In genomic region chr6:106628658-106629102, GRCh38 we compare ENCODE assay signal across 8 cellular contexts. TPM values are rescaled to one million over a fixed set of nuclear protein-coding genes. Genes with fewer than 3 reads are reported as not detected.
A peak's percentile ranks its signal among the peaks of the same experiment; 100 is the strongest.
DNase-seq lines count a peak whose midpoint lies in the region; ATAC-seq, FAIRE-seq and TF ChIP-seq lines count a peak whose summit lies in the region.

No MANE protein-coding gene starts in this region.

- no peak overlapping the region for H2BK12ac ChIP-seq in H1 (ENCODE audit: low read depth, low read length)

- H3K36me3 ChIP-seq in Caco-2 (ENCODE audit: control insufficient read depth, insufficient read depth, low read length) (no peaks in the 10 kb centered on the region), NT2/D1 (ENCODE audit: insufficient read depth, insufficient read length, low read length) (peaks cover 2% of the 10 kb centered on the region), H1 (ENCODE audit: control insufficient read depth in 2 of 4, insufficient read depth in 4 of 4, low read length in 3 of 4) (no peaks in the 10 kb centered on the region)

- peak overlapping the region; percentile 82; the same call in 1 of the 2 replicates for H3K27ac ChIP-seq in H1 (ENCODE audit: low read depth, low read length)

- no peak overlapping the region for H3K14ac ChIP-seq in H1 (ENCODE audit: insufficient read length)

- H3K56ac ChIP-seq in H1 (replicated peaks; ENCODE audit: insufficient read length, low read depth, low read length): no peak overlapping the region

- H2BK5ac ChIP-seq in H1 (ENCODE audit: low read depth, low read length): no peak overlapping the region

- CTCF ChIA-PET in Caco-2 (lab: Charles Lee): no interaction called here
- CTCF ChIA-PET in H1 (lab: Charles Lee; ENCODE audit: partially characterized antibody): interaction anchor here (0.6 to 1.5 kb wide), 5 partner anchors 9 to 369 kb away, joined by 4 to 6 read pairs (median 5); no protein-coding TSS in a partner anchor

- POLR2A ChIA-PET in Caco-2 (lab: Charles Lee) (no interaction called here), H1 (lab: Charles Lee; ENCODE audit: partially characterized antibody) (interaction anchor here (1.1 to 1.6 kb wide), 7 partner anchors 8 to 351 kb away, joined by 3 to 7 read pairs (median 3); partner anchors contain the start of gene CD24)

- no peak overlapping the region for H2BK20ac ChIP-seq in H1 (ENCODE audit: low read length)

- H3K4me3 ChIP-seq in Caco-2 (ENCODE audit: low read depth, low read length) (peak overlapping the region; percentile 54), NT2/D1 (ENCODE audit: insufficient read length, low read depth) (peak overlapping the region; percentile 54), H1 (ENCODE audit: extremely low read depth in 1 of 4, insufficient read depth in 2 of 4, low read depth in 3 of 4, low read length in 4 of 4) (peak overlapping the region; percentile 80 to 99 (median 94))

- TF ChIP-seq CTCF in Caco-2 (IDR thresholded peaks at IDR 0.05; ENCODE audit: insufficient read depth in 1 of 2, low read depth in 1 of 2, low read length in 1 of 2, severe bottlenecking in 1 of 2, unreplicated experiment in 1 of 2): no peak
- no peak for TF ChIP-seq CTCF in H1 (IDR thresholded peaks at IDR 0.05; ENCODE audit: control extremely low read depth in 1 of 3, insufficient read depth in 1 of 3, low read depth in 1 of 3, low read length in 3 of 3)
- TF ChIP-seq CTCF in nephron (IDR thresholded peaks at IDR 0.05; ENCODE audit: unreplicated experiment in 3 of 3): no peak

- H3K4ac ChIP-seq in H1 (replicated peaks; ENCODE audit: insufficient read length, low read depth, low read length): peak overlapping the region; percentile 57

- ATAC-seq in GM21529 (IDR thresholded peaks at IDR 0.05; ENCODE audit: unreplicated experiment): peak; percentile 1

- H3K27me3 ChIP-seq in Caco-2 (replicated peaks; ENCODE audit: control insufficient read depth, insufficient read depth, low read length) (no peaks in the 10 kb centered on the region), NT2/D1 (ENCODE audit: insufficient read depth, insufficient read length) (no peaks in the 10 kb centered on the region), H1 (replicated peaks in 1 of 4; ENCODE audit: control insufficient read depth in 3 of 4, extremely low read depth in 1 of 4, insufficient read depth in 3 of 4, low read length in 3 of 4) (no peaks in the 10 kb centered on the region; a peak in 1 of 7 replicates)

- no peak overlapping the region for H2BK120ac ChIP-seq in H1 (replicated peaks; ENCODE audit: low read depth, low read length)

- H2AK5ac ChIP-seq in H1 (ENCODE audit: low read depth, low read length): no peak overlapping the region

- H2AFZ ChIP-seq in H1 (ENCODE audit: low read length): no peak overlapping the region

- H3K9me3 ChIP-seq in Caco-2: no peaks in the 10 kb centered on the region
- 0 out of 2 replicates have a peak, but pooled peaks cover under 1% of the 10 kb centered on the region for H3K9me3 ChIP-seq in NT2/D1 (ENCODE audit: insufficient read depth, low read length)
- H3K9me3 ChIP-seq in H1 (ENCODE audit: insufficient read depth in 2 of 2, low read depth in 1 of 2, low read length in 1 of 2): no peaks in the 10 kb centered on the region

- H3K23ac ChIP-seq in H1 (ENCODE audit: insufficient read length): no peak overlapping the region

- H3K79me2 ChIP-seq in H1 (ENCODE audit: control insufficient read depth in 1 of 2, insufficient read depth in 2 of 2, low read length in 2 of 2): peaks cover 8 to 48% of the 10 kb centered on the region in 2 experiments

- H3K9me3 Mint-ChIP-seq in Caco-2 (ENCODE audit: unreplicated experiment) (no peaks in the 10 kb centered on the region), nephron (no peaks in the 10 kb centered on the region)

- H3K9ac ChIP-seq in NT2/D1 (ENCODE audit: insufficient read length, low read depth): peak overlapping the region; percentile 82
- H3K9ac ChIP-seq in H1 (replicated peaks in 1 of 4; ENCODE audit: extremely low read depth in 1 of 4, low read depth in 3 of 4, low read length in 3 of 4): peak overlapping the region; percentile 59 to 91 (median 81)

- no peak for TF ChIP-seq POLR2A in H1 (IDR thresholded peaks at IDR 0.05; ENCODE audit: control extremely low read depth in 1 of 2, low read depth in 2 of 2, low read length in 2 of 2)

- intact Hi-C loops in Caco-2 (cut with micrococcal nuclease; ENCODE audit: unreplicated experiment): loop anchor here (5.0 kb wide), 1 partner anchor 349 kb away; no protein-coding TSS in a partner anchor

- peak overlapping the region; percentile 89 for H3K4me3 Mint-ChIP-seq in Caco-2 (ENCODE audit: unreplicated experiment)
- peak overlapping the region; percentile 92 to 96 (median 95) for H3K4me3 Mint-ChIP-seq in nephron

- peak overlapping the region; percentile 70 to 81 for H3K4me2 ChIP-seq in H1 (ENCODE audit: insufficient read depth in 1 of 2, low read depth in 2 of 2, low read length in 2 of 2)

- H4K8ac ChIP-seq in H1 (ENCODE audit: extremely low read depth, insufficient read depth, low read length): no peak overlapping the region

- no peak overlapping the region for H4K5ac ChIP-seq in H1 (ENCODE audit: insufficient read length, low read depth, low read length)

- H3K79me1 ChIP-seq in H1 (ENCODE audit: low read depth, low read length): 0 out of 2 replicates have a peak, but pooled peaks cover 4% of the 10 kb centered on the region

- H3K27ac Mint-ChIP-seq in Caco-2 (ENCODE audit: unreplicated experiment) (peak overlapping the region; percentile 94), nephron (peak overlapping the region; percentile 91 to 98 (median 96))

- TSS peak; percentile 97 for BruUV-seq in Caco-2 (replicated peaks; lab: Mats Ljungman, UMichigan)

- H3K18ac ChIP-seq in H1 (ENCODE audit: extremely low read depth, low read length): no peak overlapping the region

- no peak for TF ChIP-seq EP300 in H1 (IDR thresholded peaks at IDR 0.05; ENCODE audit: borderline replicate concordance in 1 of 2, low read depth in 2 of 2, low read length in 2 of 2)

- H3K36me3 Mint-ChIP-seq in Caco-2 (ENCODE audit: insufficient read depth, unreplicated experiment) (peaks cover 6% of the 10 kb centered on the region), nephron (ENCODE audit: low read depth) (peaks cover 3% of the 10 kb centered on the region)

- H3K27me3 Mint-ChIP-seq in Caco-2 (ENCODE audit: insufficient read depth, unreplicated experiment) (no peaks in the 10 kb centered on the region), nephron (ENCODE audit: low read depth) (no peaks in the 10 kb centered on the region)

- no peak overlapping the region for H4K91ac ChIP-seq in H1 (replicated peaks; ENCODE audit: insufficient read length, low read length)

- no peak for TF ChIP-seq RAD21 in H1 (IDR thresholded peaks at IDR 0.05 in 1 of 2, conservative IDR thresholded peaks at IDR 0.05 in 1 of 2; ENCODE audit: low read depth in 2 of 2, low read length in 2 of 2)

- no peaks in the 10 kb centered on the region for H4K20me1 ChIP-seq in H1 (replicated peaks in 1 of 2; ENCODE audit: control insufficient read depth in 1 of 2, insufficient read depth in 2 of 2, low read length in 2 of 2)

- peaks cover 4% of the 10 kb centered on the region for H3K4me1 ChIP-seq in Caco-2
- no peaks in the 10 kb centered on the region for H3K4me1 ChIP-seq in NT2/D1 (ENCODE audit: insufficient read depth, insufficient read length)
- peaks cover 2 to 10% (median 5%) of the 10 kb centered on the region in 4 experiments; a peak in 6 of 7 replicates for H3K4me1 ChIP-seq in H1 (replicated peaks in 1 of 4; ENCODE audit: control insufficient read depth in 3 of 4, insufficient read depth in 4 of 4, low read length in 3 of 4)

- H2BK15ac ChIP-seq in H1 (ENCODE audit: low read length): no peak overlapping the region

- FAIRE-seq in H1 (lab: Jason Lieb, UNC): no peak

- WGBS in H1 (ENCODE audit: extremely low coverage in 1 of 2, insufficient coverage in 1 of 2, insufficient read length in 1 of 2, insufficient replicate concordance in 2 of 2, low coverage in 1 of 2, low lambda C conversion rate in 2 of 2, missing lambda C conversion rate in 1 of 2), 2 experiments: 56% methylated on average over 7 of the region's 7 CpGs; no CpG with 5 or more reads in 1 of the 2 experiments

- DNase-seq in Caco-2 (no peak), NT2/D1 (ENCODE audit: low read depth, low spot score) (no peak), H1 (ENCODE audit: low read depth in 1 of 2, low spot score in 2 of 2) (no peak), putamen (ENCODE audit: low spot score) (no peak), NCI-H1092 treated with DMSO at 0.1 percent for 48 hours (lab: John Stamatoyannopoulos, UW) (no peak)
- no peak for DNase-seq in stimulated activated naive CD4-positive, alpha-beta T cell treated with Interleukin-2 at 50 U/mL for 16 hours (lab: John Stamatoyannopoulos, UW)

- no peaks in the 10 kb centered on the region; the same call in none of the 2 replicates for H3K23me2 ChIP-seq in H1 (ENCODE audit: low read depth, low read length)

- H3K4me1 Mint-ChIP-seq in Caco-2 (ENCODE audit: low read depth, unreplicated experiment): peaks cover 6% of the 10 kb centered on the region
- peaks cover 16% of the 10 kb centered on the region for H3K4me1 Mint-ChIP-seq in nephron

TF ChIP-seq in H1, 55 proteins besides CTCF, POLR2A, EP300 and RAD21 (continues in another document):
- TF ChIP-seq KDM5A (IDR thresholded peaks at IDR 0.05; ENCODE audit: low read length) (no peak), NANOG (IDR thresholded peaks at IDR 0.05; ENCODE audit: insufficient read depth, low read depth, low read length, poor library complexity, severe bottlenecking) (no peak), SUZ12 (IDR thresholded peaks at IDR 0.05; ENCODE audit: low read length) (no peak)

RNA-seq across cellular contexts. Expression of gene RTN4IP1, which starts 0.6 kb away (rescaled TPM):
- 10.8 and 11.2 TPM in 2 replicates for total RNA-seq in Caco-2 (2022)
- 19.1 and 19.5 TPM in 2 replicates for total RNA-seq in H1 (2021; fragmentation: NEBNext Ultra II Directional; extraction: Animal tissue kit (Norgen Biotek cat#: 25700))
- 8.2 and 14.6 TPM in 2 replicates for polyA plus RNA-seq in H1 (2011; rRNA removed)
- 16.8 TPM for polyA plus RNA-seq in H1 (2011; cell fraction: cytosol; rRNA removed)
- polyA plus RNA-seq in H1 (2011; cell fraction: nucleus; rRNA removed): 5.6 TPM
- polyA plus RNA-seq in H1 (2012, experiment 1 of 2): 24.6 to 33.9 TPM (median 25.6 TPM) in 4 replicates
- 4.9 TPM for polyA plus RNA-seq in H1 (2012, experiment 2 of 2)
- 11.1 TPM for polyA plus RNA-seq in H1 (2013, experiment 1 of 2)
- polyA plus RNA-seq in H1 (2013, experiment 2 of 2): 12.6 TPM
- 17.9 TPM in 2 replicates for polyA minus RNA-seq in H1 (2011; rRNA and poly(A)+ RNA removed)
- 8.7 TPM for polyA minus RNA-seq in H1 (2011; cell fraction: cytosol; rRNA and poly(A)+ RNA removed)
- 17.5 TPM for polyA minus RNA-seq in H1 (2011; cell fraction: nucleus; rRNA and poly(A)+ RNA removed)

RNA-seq across cellular contexts. Expression of gene QRSL1, which starts 0.7 kb away (rescaled TPM):
- total RNA-seq in Caco-2 (2022): 19.0 and 19.5 TPM in 2 replicates
- 22.0 and 22.2 TPM in 2 replicates for total RNA-seq in H1 (2021; fragmentation: NEBNext Ultra II Directional; extraction: Animal tissue kit (Norgen Biotek cat#: 25700))
- 5.6 and 7.8 TPM in 2 replicates for polyA plus RNA-seq in H1 (2011; rRNA removed)
- polyA plus RNA-seq in H1 (2011; cell fraction: cytosol; rRNA removed): 12.2 TPM
- polyA plus RNA-seq in H1 (2011; cell fraction: nucleus; rRNA removed): 10.3 TPM
- 11.5 to 20.0 TPM (median 14.2 TPM) in 4 replicates for polyA plus RNA-seq in H1 (2012, experiment 1 of 2)
- polyA plus RNA-seq in H1 (2012, experiment 2 of 2): 3.7 TPM
- polyA plus RNA-seq in H1 (2013, experiment 1 of 2): 9.4 TPM
- polyA plus RNA-seq in H1 (2013, experiment 2 of 2): 9.2 TPM
- polyA minus RNA-seq in H1 (2011; rRNA and poly(A)+ RNA removed): 21.7 and 24.5 TPM in 2 replicates
- 10.4 TPM for polyA minus RNA-seq in H1 (2011; cell fraction: cytosol; rRNA and poly(A)+ RNA removed)
- polyA minus RNA-seq in H1 (2011; cell fraction: nucleus; rRNA and poly(A)+ RNA removed): 27.8 TPM
